Comparison of ENCODE assay signal across 22 cellular contexts in genomic region chr15:43135351-43135750, GRCh38. TPM values are rescaled to one million over a fixed set of nuclear protein-coding genes. Genes with fewer than 3 reads are reported as not detected.
DNase-seq lines count a peak whose midpoint lies in the region; ATAC-seq and TF ChIP-seq lines count a peak whose summit lies in the region.
"Had no signal": no experiment of that assay in that cellular context is flagged by ENCODE, and none has a peak within 500 bp of the region (broad histone marks: within the 10 kb centered on the region; RNA-seq: fewer than 3 reads in every experiment).

No MANE protein-coding gene starts in this region.

- DNase-seq in DMS53 (lab: John Stamatoyannopoulos, UW), result peak; percentile 3
- no peak for DNase-seq in DMS53 treated with DMSO at 0.1 percent for 48 hours (lab: John Stamatoyannopoulos, UW; ENCODE audit: unreplicated experiment)
- no peak for DNase-seq in MM.1S
- DNase-seq in immature natural killer cell, result no peak
- no peak for DNase-seq in NOMO-1 (lab: John Stamatoyannopoulos, UW; ENCODE audit: unreplicated experiment in 2 of 2)
- DNase-seq in mucosa of descending colon, result no peak
- DNase-seq: 8988T; activated T-cell treated with anti-CD3 and anti-CD28 coated beads, Interleukin-2, amount 50 U/mL, for 48 hours; BE2C; brain microvascular endothelial cell; DMS79; midbrain; NCI-H1092 treated with DMSO at 0.1 percent for 48 hours; NCI-H2227 treated with DMSO at 0.1 percent for 48 hours; Right ventricle myocardium superior; stimulated activated CD4-positive, alpha-beta T cell treated with anti-CD3 and anti-CD28 coated beads, Interleukin-12 subunit alpha, Interleukin-12 subunit beta, amount 100 ng/mL, for 4 hours; T-helper 1 cell had no signal

- peaks cover 13% of the 10 kb centered on the region; the same call in 1 of the 2 replicates for H3K36me3 ChIP-seq in MM.1S (replicated peaks; ENCODE audit: insufficient read depth, low read length)
- H3K36me3 ChIP-seq in SU-DHL-6 (ENCODE audit: low read length), result peaks cover 15% of the 10 kb centered on the region
- peaks cover 15% of the 10 kb centered on the region for H3K36me3 ChIP-seq in mucosa of descending colon (ENCODE audit: low read depth)
- H3K36me3 ChIP-seq: BE2C, brain microvascular endothelial cell had no signal

- H3K27ac ChIP-seq in MM.1S (ENCODE audit: low read length) (no peak overlapping the region), SU-DHL-6 (ENCODE audit: low read depth, low read length) (no peak overlapping the region)
- H3K27ac ChIP-seq: brain microvascular endothelial cell had no signal

- H3K27me3 Mint-ChIP-seq in immature natural killer cell (ENCODE audit: low read depth in 3 of 3), result peaks cover 0 to 8% (median 2%) of the 10 kb centered on the region in 3 donors

- H3K79me2 ChIP-seq in MM.1S (ENCODE audit: low read length) (peaks cover 47% of the 10 kb centered on the region), SU-DHL-6 (ENCODE audit: insufficient read depth, low read length) (peaks cover 18% of the 10 kb centered on the region)

- H3K27ac Mint-ChIP-seq in immature natural killer cell, result peak overlapping the region in 4 of 6 donors; percentile 3 to 95 (median 88)

- H3K9me2 ChIP-seq in MM.1S (replicated peaks; ENCODE audit: insufficient read depth, low read length) (no peaks in the 10 kb centered on the region), SU-DHL-6 (replicated peaks; ENCODE audit: insufficient read depth, low read length) (no peaks in the 10 kb centered on the region)

- H3K9me3 Mint-ChIP-seq in immature natural killer cell, result no peaks in the 10 kb centered on the region

- peak overlapping the region in 1 of 5 donors; percentile 92 for H3K4me3 Mint-ChIP-seq in immature natural killer cell

- H3K27me3 ChIP-seq in MM.1S (replicated peaks; ENCODE audit: insufficient read depth, low read length) (no peaks in the 10 kb centered on the region), SU-DHL-6 (ENCODE audit: low read length) (no peaks in the 10 kb centered on the region)
- H3K27me3 ChIP-seq: BE2C, brain microvascular endothelial cell, gastroesophageal sphincter had no signal

- peaks cover 12 to 28% (median 20%) of the 10 kb centered on the region in 3 donors for H3K36me3 Mint-ChIP-seq in immature natural killer cell

- H3K9ac ChIP-seq in MM.1S (ENCODE audit: low read length) (no peak overlapping the region), SU-DHL-6 (ENCODE audit: low read length) (no peak overlapping the region)

- no peak for TF ChIP-seq CTCF in MM.1S (IDR thresholded peaks at IDR 0.05; ENCODE audit: low read length)
- TF ChIP-seq CTCF in SU-DHL-6 (IDR thresholded peaks at IDR 0.05; ENCODE audit: insufficient read depth, low read length, poor library complexity, severe bottlenecking), result no peak
- no peak for TF ChIP-seq CTCF in mucosa of descending colon (IDR thresholded peaks at IDR 0.05)

- H2AFZ ChIP-seq in MM.1S (ENCODE audit: low read length), result no peak overlapping the region
- no peak overlapping the region for H2AFZ ChIP-seq in SU-DHL-6 (ENCODE audit: low read depth, low read length, severe bottlenecking)

- H3K4me2 ChIP-seq in MM.1S (ENCODE audit: low read depth, low read length) (peak overlapping the region; percentile 77; the same call in 1 of the 2 replicates), SU-DHL-6 (ENCODE audit: low read depth, low read length, poor library complexity, severe bottlenecking) (peak overlapping the region; percentile 83)

- H3K4me1 ChIP-seq in MM.1S (ENCODE audit: low read length), result peaks cover 8% of the 10 kb centered on the region; the same call in 1 of the 2 replicates
- peaks cover 16% of the 10 kb centered on the region for H3K4me1 ChIP-seq in mucosa of descending colon (ENCODE audit: low read depth)
- H3K4me1 ChIP-seq: BE2C had no signal

- H3K4me3 ChIP-seq in MM.1S (ENCODE audit: low read length), result no peak overlapping the region
- H3K4me3 ChIP-seq in SU-DHL-6 (ENCODE audit: insufficient read depth, low read length, poor library complexity, severe bottlenecking), result no peak overlapping the region
- H3K4me3 ChIP-seq in mucosa of descending colon, result no peak overlapping the region

- H3F3A ChIP-seq in MM.1S (ENCODE audit: insufficient read depth, low read length), result peaks cover 14% of the 10 kb centered on the region
- no peaks in the 10 kb centered on the region; the same call in 1 of the 2 replicates for H3F3A ChIP-seq in SU-DHL-6 (ENCODE audit: insufficient read depth)

- H3K4me1 Mint-ChIP-seq in immature natural killer cell, result peaks cover 25 to 44% of the 10 kb centered on the region in 2 donors

- no peaks in the 10 kb centered on the region for H4K20me1 ChIP-seq in MM.1S (ENCODE audit: insufficient read depth, low read length)
- H4K20me1 ChIP-seq in SU-DHL-6 (ENCODE audit: low read depth, low read length), result no peaks in the 10 kb centered on the region

- intact Hi-C loops in mucosa of descending colon (cut with DNase I, micrococcal nuclease), result no loop called here

- no peak for ATAC-seq in mucosa of descending colon
- no peak for ATAC-seq in GM21381 (IDR thresholded peaks at IDR 0.05; ENCODE audit: unreplicated experiment)
- ATAC-seq: gastroesophageal sphincter, left lobe of liver had no signal

- H3K9me3 ChIP-seq in MM.1S (replicated peaks; ENCODE audit: insufficient read depth, low read length), result no peaks in the 10 kb centered on the region
- no peaks in the 10 kb centered on the region for H3K9me3 ChIP-seq in SU-DHL-6 (ENCODE audit: insufficient read depth, low read length)
- no peaks in the 10 kb centered on the region for H3K9me3 ChIP-seq in mucosa of descending colon
- H3K9me3 ChIP-seq: BE2C, gastroesophageal sphincter, thoracic aorta had no signal

RNA-seq across cellular contexts. Expression of gene TMEM62, which starts 2.0 kb away (rescaled TPM):
- polyA plus RNA-seq in immature natural killer cell, result 10 to 100 TPM in 2 of 3 donors, 1 to 10 TPM in 1; 9.3 to 12.7 (median 12.5) TPM
- 10 to 100 TPM; 26.8 to 43.7 (median 34.9) TPM for total RNA-seq in mucosa of descending colon

RNA-seq across cellular contexts. Expression of gene UBR1, which starts 29.5 kb away (rescaled TPM):
- polyA plus RNA-seq in immature natural killer cell, result 10 to 100 TPM; 12.1 to 26.5 (median 15.1) TPM
- 10 to 100 TPM; 20.3 to 37.0 (median 26.8) TPM for total RNA-seq in mucosa of descending colon

RNA-seq across cellular contexts. Expression of gene CCNDBP1, which starts 49.9 kb away (rescaled TPM):
- 100 to 1,000 TPM; 186 to 286 (median 197) TPM for polyA plus RNA-seq in immature natural killer cell
- total RNA-seq in mucosa of descending colon, result 10 to 100 TPM; 45.5 to 75.2 (median 54.6) TPM
